8 cellular contexts compared by ENCODE assay signal in genomic region chr4:102867278-102868152, GRCh38. TPM values are rescaled to one million over a fixed set of nuclear protein-coding genes. Genes with fewer than 3 reads are reported as not detected.
DNase-seq lines count a peak whose midpoint lies in the region; ATAC-seq and TF ChIP-seq lines count a peak whose summit lies in the region.

No MANE protein-coding gene starts in this region.

- H3K27ac Mint-ChIP-seq in dendritic cell treated with granulocyte-macrophage colony-stimulating factor and Interleukin-4, amounts not matched to agents 40 ng/mL and 50 ng/mL, for 4 days: peak overlapping the region; percentile 96

- peaks cover 9% of the 10 kb centered on the region for H3K36me3 Mint-ChIP-seq in dendritic cell treated with granulocyte-macrophage colony-stimulating factor and Interleukin-4, amounts not matched to agents 40 ng/mL and 50 ng/mL, for 4 days (ENCODE audit: low read depth)

- peaks cover 51% of the 10 kb centered on the region for H3K79me2 ChIP-seq in osteoblast (ENCODE audit: insufficient read depth, low read length)

- H4K20me1 ChIP-seq in osteoblast (ENCODE audit: insufficient read depth, low read length): no peaks in the 10 kb centered on the region

- H3K27me3 Mint-ChIP-seq in dendritic cell treated with granulocyte-macrophage colony-stimulating factor and Interleukin-4, amounts not matched to agents 40 ng/mL and 50 ng/mL, for 4 days: no peaks in the 10 kb centered on the region

- peak overlapping the region; percentile 92 for H3K4me3 Mint-ChIP-seq in dendritic cell treated with granulocyte-macrophage colony-stimulating factor and Interleukin-4, amounts not matched to agents 40 ng/mL and 50 ng/mL, for 4 days

- no peaks in the 10 kb centered on the region for H3K36me3 ChIP-seq in osteoblast (ENCODE audit: insufficient read depth, low read length)

- TF ChIP-seq CTCF in osteoblast (IDR thresholded peaks at IDR 0.05; ENCODE audit: extremely low read depth, low read depth, low read length): no peak

- peak overlapping the region; percentile 78 for H3K4me3 ChIP-seq in osteoblast (ENCODE audit: insufficient read depth, low read length)

- ATAC-seq in GM21381 (IDR thresholded peaks at IDR 0.05; ENCODE audit: unreplicated experiment): no peak

- H3K9me3 ChIP-seq in osteoblast (ENCODE audit: low read depth, low read length): no peaks in the 10 kb centered on the region

- no peaks in the 10 kb centered on the region for H3K9me3 Mint-ChIP-seq in dendritic cell treated with granulocyte-macrophage colony-stimulating factor and Interleukin-4, amounts not matched to agents 40 ng/mL and 50 ng/mL, for 4 days

- peaks cover 18% of the 10 kb centered on the region for H3K4me1 ChIP-seq in osteoblast (ENCODE audit: insufficient read depth, low read length)

- no peaks in the 10 kb centered on the region for H3K27me3 ChIP-seq in osteoblast (ENCODE audit: insufficient read depth, low read length)

- intact Hi-C loops in dendritic cell treated with granulocyte-macrophage colony-stimulating factor and Interleukin-4, amounts not matched to agents 40 ng/mL and 50 ng/mL, for 4 days (cut with micrococcal nuclease): loop anchor here (1.0 to 2.0 kb wide), 2 partner anchors 39 to 107 kb away; partner anchors contain the start of gene MANBA

- H3K4me1 Mint-ChIP-seq in dendritic cell treated with granulocyte-macrophage colony-stimulating factor and Interleukin-4, amounts not matched to agents 40 ng/mL and 50 ng/mL, for 4 days (ENCODE audit: low read depth): peaks cover 30% of the 10 kb centered on the region

- DNase-seq in DMS79 treated with DMSO at 0.1 percent for 48 hours (lab: John Stamatoyannopoulos, UW) (peak; percentile 8), DMS79 (lab: John Stamatoyannopoulos, UW) (no peak), NOMO-1 treated with DMSO at 0.1 percent for 48 hours (lab: John Stamatoyannopoulos, UW; ENCODE audit: unreplicated experiment) (peak; percentile 22), osteoblast (ENCODE audit: insufficient read length, low spot score, missing footprints) (no peak), SHP77 treated with DMSO at 0.1 percent for 48 hours (lab: John Stamatoyannopoulos, UW) (no peak), globus pallidus (ENCODE audit: low spot score) (no peak)

- peak overlapping the region; percentile 96 for H2AFZ ChIP-seq in osteoblast (ENCODE audit: low read length)

- H3K27ac ChIP-seq in osteoblast (ENCODE audit: low read depth, low read length): peak overlapping the region; percentile 98

- H3K4me2 ChIP-seq in osteoblast (ENCODE audit: insufficient read depth, low read length): peak overlapping the region; percentile 95

RNA-seq across cellular contexts. Expression of gene CISD2, which starts 1.3 kb away (rescaled TPM):
- total RNA-seq in osteoblast: 25.6 and 26.4 TPM in 2 replicates

RNA-seq across cellular contexts. Expression of gene UBE2D3, which starts 40.2 kb away (rescaled TPM):
- total RNA-seq in osteoblast: 390 and 426 TPM in 2 replicates

Comparison
In these comparisons a context has a peak if more than half of its experiments do, and no peak if none do; other contexts are left out.
1. DNase-seq: peak in DMS79 treated with DMSO at 0.1 percent for 48 hours (single experiment) and NOMO-1 treated with DMSO at 0.1 percent for 48 hours (single experiment); none in DMS79 (single experiment), osteoblast (single experiment), SHP77 treated with DMSO at 0.1 percent for 48 hours (single experiment) and globus pallidus (single experiment).